Comparison of ENCODE assay signal across 8 cellular contexts in the genomic region with DNA sequence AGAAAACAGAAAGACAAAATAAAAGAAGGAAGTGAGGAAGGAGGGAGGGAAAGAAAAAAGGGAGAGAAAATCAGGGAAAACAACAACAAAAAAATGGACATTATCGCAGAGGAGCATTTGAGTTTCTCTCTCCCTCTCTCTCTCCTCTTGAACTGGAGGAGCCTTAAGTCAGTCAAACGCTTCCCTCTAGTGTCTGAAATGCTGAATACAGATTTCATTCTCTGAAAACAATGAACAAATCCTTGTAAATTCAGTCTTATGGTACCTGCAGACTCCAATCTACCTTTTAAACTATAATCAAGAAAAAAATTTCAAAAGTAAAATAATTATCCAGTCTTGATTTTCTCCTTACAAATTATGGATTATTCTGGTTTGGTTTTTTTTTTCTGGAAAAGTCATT.
DNase-seq lines count a peak whose midpoint lies in the region; ATAC-seq and TF ChIP-seq lines count a peak whose summit lies in the region.

No MANE protein-coding gene starts in this region.

- ATAC-seq in GM18502 (IDR thresholded peaks at IDR 0.05; ENCODE audit: poor library complexity, unreplicated experiment), result peak; percentile 66
- peak; percentile 51; the same call in 1 of the 2 replicates for ATAC-seq in PC-3
- no peak for ATAC-seq in GM19324 (IDR thresholded peaks at IDR 0.05; ENCODE audit: low FRiP score, unreplicated experiment)

- no peak overlapping the region for H3K9ac ChIP-seq in PC-3 (ENCODE audit: low read length)

- intact Hi-C loops in PC-3 (cut with micrococcal nuclease), result loop anchor here (1.0 to 10.0 kb wide), 3 partner anchors 39 to 64 kb away; no protein-coding TSS in a partner anchor

- H4K20me1 ChIP-seq in PC-3 (ENCODE audit: low read length), result no peaks in the 10 kb centered on the region

- TF ChIP-seq CTCF in AG04449 (IDR thresholded peaks at IDR 0.05; ENCODE audit: insufficient read depth, low read length, missing control alignments) (peak; percentile 47), PC-3 (conservative IDR thresholded peaks at IDR 0.05; ENCODE audit: low read depth, low read length) (peak; percentile 60)

- peaks cover 1 to 11% of the 10 kb centered on the region in 2 donors for H3K27me3 Mint-ChIP-seq in CD8-positive, alpha-beta memory T cell

- H3K4me1 Mint-ChIP-seq in CD8-positive, alpha-beta memory T cell, result no peaks in the 10 kb centered on the region

- no peaks in the 10 kb centered on the region for H3K79me2 ChIP-seq in PC-3 (ENCODE audit: low read length)

- no peaks in the 10 kb centered on the region for H3K9me2 ChIP-seq in PC-3 (replicated peaks; ENCODE audit: low read length)

- no peak for DNase-seq in AG04449 (ENCODE audit: low read depth, low spot score)
- peak; percentile 48 for DNase-seq in HT1080 (ENCODE audit: low read depth)
- peak; percentile 59 for DNase-seq in PC-3
- DNase-seq in fibroblast of gingiva (ENCODE audit: low read depth), result peak; percentile 53
- peak; percentile 8 for DNase-seq in pulmonary artery endothelial cell (ENCODE audit: low read depth, low spot score)
- no peak for DNase-seq in CD8-positive, alpha-beta memory T cell

- H3K4me3 ChIP-seq in AG04449 (ENCODE audit: low read depth, low read length), result no peak overlapping the region
- H3K4me3 ChIP-seq in PC-3 (ENCODE audit: low read length), result no peak overlapping the region
- H3K4me3 ChIP-seq in CD8-positive, alpha-beta memory T cell (ENCODE audit: low read length), result no peak overlapping the region

- H3K4me1 ChIP-seq in PC-3 (ENCODE audit: insufficient read depth, low read length), result no peaks in the 10 kb centered on the region
- no peaks in the 10 kb centered on the region for H3K4me1 ChIP-seq in CD8-positive, alpha-beta memory T cell (ENCODE audit: insufficient read depth, low read length)

- 0 out of 2 replicates have a peak overlapping the region, but pooled peaks have one; percentile 42 for H2AFZ ChIP-seq in PC-3 (ENCODE audit: low read length)

- H3K9me3 ChIP-seq in PC-3 (ENCODE audit: low read length), result no peaks in the 10 kb centered on the region
- H3K9me3 ChIP-seq in CD8-positive, alpha-beta memory T cell (ENCODE audit: low read length), result no peaks in the 10 kb centered on the region

- H3K27ac Mint-ChIP-seq in CD8-positive, alpha-beta memory T cell, result peak overlapping the region in 2 of 8 donors; percentile 3 to 71

- no peak overlapping the region for H3K27ac ChIP-seq in PC-3 (ENCODE audit: low read length)
- no peak overlapping the region for H3K27ac ChIP-seq in CD8-positive, alpha-beta memory T cell (ENCODE audit: low read depth, low read length)

- H3K27me3 ChIP-seq in PC-3 (ENCODE audit: low read length), result no peaks in the 10 kb centered on the region
- H3K27me3 ChIP-seq in CD8-positive, alpha-beta memory T cell (ENCODE audit: insufficient read depth, low read length, poor library complexity, severe bottlenecking), result no peaks in the 10 kb centered on the region

- no peak overlapping the region for H3K4me2 ChIP-seq in PC-3 (ENCODE audit: low read length)

- no TSS peak for BruUV-seq in PC-3 (replicated peaks; lab: Mats Ljungman, UMichigan)

- no peaks in the 10 kb centered on the region for H3F3A ChIP-seq in PC-3 (ENCODE audit: low read length, unreplicated experiment)

- POLR2A ChIA-PET in AG04449 (lab: Yijun Ruan, JAX), result no interaction called here
- POLR2A ChIA-PET in PC-3 (lab: Charles Lee; ENCODE audit: unreplicated experiment), result no interaction called here
- POLR2A ChIA-PET in CD8-positive, alpha-beta memory T cell (lab: Charles Lee), result no interaction called here

- CTCF ChIA-PET in AG04449 (lab: Yijun Ruan, JAX) (interaction anchor here (0.7 to 3.7 kb wide), 16 partner anchors 10 to 140 kb away, joined by 3 to 37 read pairs (median 4); no protein-coding TSS in a partner anchor), PC-3 (lab: Charles Lee) (no interaction called here)
- CTCF ChIA-PET in CD8-positive, alpha-beta memory T cell (lab: Charles Lee), result interaction anchor here (1.3 kb wide), 1 partner anchor 1868 kb away, joined by 5 read pairs; no protein-coding TSS in a partner anchor

- H3K36me3 ChIP-seq in PC-3 (ENCODE audit: low read depth, low read length), result no peaks in the 10 kb centered on the region
- H3K36me3 ChIP-seq in CD8-positive, alpha-beta memory T cell (ENCODE audit: insufficient read depth, low read length), result no peaks in the 10 kb centered on the region

- H3K4me3 Mint-ChIP-seq in CD8-positive, alpha-beta memory T cell, result no peak overlapping the region

- no peaks in the 10 kb centered on the region for H3K9me3 Mint-ChIP-seq in CD8-positive, alpha-beta memory T cell

- no peaks in the 10 kb centered on the region for H3K36me3 Mint-ChIP-seq in CD8-positive, alpha-beta memory T cell

Comparison
In these comparisons a context has a peak if more than half of its experiments do, and no peak if none do; other contexts are left out.
1. DNase-seq: peak in HT1080 (single experiment), PC-3 (single experiment), fibroblast of gingiva (single experiment) and pulmonary artery endothelial cell (single experiment); none in AG04449 (single experiment) and CD8-positive, alpha-beta memory T cell (0 of 5).